23 cellular contexts compared by ENCODE assay signal in genomic region chr13:106505295-106505694, GRCh38.
"Had no signal": no experiment of that assay in that cellular context is flagged by ENCODE, and none has a peak within 500 bp of the region (broad histone marks: within the 10 kb centered on the region; RNA-seq: fewer than 3 reads in every experiment).

No MANE protein-coding gene starts in this region.

- H3K4me3 Mint-ChIP-seq: endodermal cell; naive thymus-derived CD8-positive, alpha-beta T cell; stimulated activated naive B cell treated with anti-CD40 and anti-IgM and Interleukin-4, amounts not matched to agents 10 μg/mL and 1 μg/mL and 100 μg/mL, for 72 hours; stimulated activated naive CD8-positive, alpha-beta T cell treated with anti-CD3 and anti-CD28 coated beads, Interleukin-15, amount 100 ng/mL, for 72 hours; type B pancreatic cell had no signal

- H3K27ac Mint-ChIP-seq: endodermal cell; naive thymus-derived CD8-positive, alpha-beta T cell; stimulated activated naive B cell treated with anti-CD40 and anti-IgM and Interleukin-4, amounts not matched to agents 10 μg/mL and 1 μg/mL and 100 μg/mL, for 72 hours; stimulated activated naive CD8-positive, alpha-beta T cell treated with anti-CD3 and anti-CD28 coated beads, Interleukin-15, amount 100 ng/mL, for 72 hours; type B pancreatic cell had no signal

- H3K4me2 ChIP-seq: hepatocyte had no signal

- H3K4me1 Mint-ChIP-seq: stimulated activated naive CD8-positive, alpha-beta T cell treated with anti-CD3 and anti-CD28 coated beads, Interleukin-15, amount 100 ng/mL, for 72 hours had no signal

- FAIRE-seq: colon, endothelial cell of umbilical vein had no signal

- H3K36me3 Mint-ChIP-seq: naive thymus-derived CD8-positive, alpha-beta T cell; stimulated activated naive B cell treated with anti-CD40 and anti-IgM and Interleukin-4, amounts not matched to agents 10 μg/mL and 1 μg/mL and 100 μg/mL, for 72 hours had no signal

- H3K9me3 ChIP-seq: mucosa of descending colon, thyroid gland, uterus had no signal

- H3K27ac ChIP-seq: foreskin keratinocyte, hepatocyte, thyroid gland, uterus had no signal

- H3K36me3 ChIP-seq: thyroid gland, uterus had no signal

- ATAC-seq: foreskin keratinocyte; mucosa of descending colon; naive thymus-derived CD8-positive, alpha-beta T cell; sciatic nerve; stimulated activated naive B cell treated with anti-CD40 and anti-IgM and Interleukin-4, amounts not matched to agents 10 μg/mL and 1 μg/mL and 100 μg/mL, for 72 hours; stimulated activated naive CD8-positive, alpha-beta T cell treated with anti-CD3 and anti-CD28 coated beads, Interleukin-15, amount 100 ng/mL, for 72 hours had no signal

- H3K4me1 ChIP-seq: uterus had no signal

- H3K4me3 ChIP-seq: hepatocyte, mucosa of descending colon, thyroid gland, uterus had no signal

- H3K9me3 Mint-ChIP-seq: endodermal cell; naive thymus-derived CD8-positive, alpha-beta T cell; stimulated activated naive B cell treated with anti-CD40 and anti-IgM and Interleukin-4, amounts not matched to agents 10 μg/mL and 1 μg/mL and 100 μg/mL, for 72 hours; stimulated activated naive CD8-positive, alpha-beta T cell treated with anti-CD3 and anti-CD28 coated beads, Interleukin-15, amount 100 ng/mL, for 72 hours had no signal

- DNase-seq: cerebellar nuclear complex; dermis blood vessel endothelial cell; effector CD4-positive, alpha-beta T cell; endodermal cell; erythroblast; foreskin keratinocyte; head of caudate nucleus; left colon; mammary epithelial cell; mucosa of descending colon; naive thymus-derived CD8-positive, alpha-beta T cell; occipital lobe; stimulated activated CD4-positive, alpha-beta T cell treated with anti-CD3 and anti-CD28 coated beads, Interleukin-2, amount 100 ng/mL, for 24 hours; stimulated activated CD4-positive, alpha-beta T cell treated with anti-CD3 and anti-CD28 coated beads, Interleukin-4, amount 100 ng/mL, for 4 hours; stimulated activated naive B cell treated with anti-CD40 and anti-IgM and Interleukin-4, amounts not matched to agents 10 μg/mL and 1 μg/mL and 100 μg/mL, for 72 hours; stimulated activated naive CD8-positive, alpha-beta T cell treated with anti-CD3 and anti-CD28 coated beads, Interleukin-15, amount 100 ng/mL, for 72 hours; thyroid gland; uterus had no signal

- H3K27me3 ChIP-seq: foreskin keratinocyte, hepatocyte, thyroid gland, uterus had no signal

- H2AFZ ChIP-seq: hepatocyte had no signal

- H3K27me3 Mint-ChIP-seq: type B pancreatic cell had no signal
